Comparison of ENCODE assay signal across 8 cellular contexts in the genomic region with DNA sequence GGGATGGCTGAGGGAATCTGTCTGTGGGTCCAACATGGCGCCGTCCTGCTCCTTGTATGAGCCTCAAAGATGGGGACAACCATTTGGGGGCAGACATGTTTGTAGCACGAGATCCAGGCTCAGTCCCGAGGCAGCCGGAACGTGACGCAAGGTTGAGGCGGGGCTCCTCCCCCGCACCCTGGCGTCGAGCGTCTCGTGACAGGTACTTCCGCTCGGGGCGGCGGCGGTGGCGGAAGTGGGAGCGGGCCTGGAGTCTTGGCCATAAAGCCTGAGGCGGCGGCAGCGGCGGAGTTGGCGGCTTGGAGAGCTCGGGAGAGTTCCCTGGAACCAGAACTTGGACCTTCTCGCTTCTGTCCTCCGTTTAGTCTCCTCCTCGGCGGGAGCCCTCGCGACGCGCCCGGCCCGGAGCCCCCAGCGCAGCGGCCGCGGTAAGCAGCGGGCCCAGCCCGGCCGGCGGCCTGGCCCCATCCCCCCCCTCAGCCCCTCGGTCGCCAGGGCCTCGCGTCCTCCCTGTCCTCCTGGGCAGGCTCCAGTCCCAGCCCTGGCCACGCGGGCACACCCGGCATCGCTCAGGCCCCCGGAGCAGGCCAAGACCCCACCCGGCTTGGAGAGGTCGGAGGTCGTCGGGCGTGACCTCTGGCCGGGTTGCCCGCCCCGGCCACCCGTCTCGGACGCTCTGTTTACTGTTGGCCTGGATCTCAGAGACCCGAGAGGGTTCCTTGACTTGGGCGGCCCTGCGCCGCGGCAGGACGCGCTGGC. TPM values are rescaled to one million over a fixed set of nuclear protein-coding genes. Genes with fewer than 3 reads are reported as not detected.
DNase-seq lines count a peak whose midpoint lies in the region; FAIRE-seq and TF ChIP-seq lines count a peak whose summit lies in the region.

A gene (plus strand): TSS at position 252 of the 759 bp plus-strand sequence. CDS start 69,185 bp downstream, outside the sequence.

- TF ChIP-seq CTCF in HFF-Myc (IDR thresholded peaks at IDR 0.05; ENCODE audit: low read depth, low read length, missing control alignments) (no peak), neutrophil (IDR thresholded peaks at IDR 0.05) (peak; percentile 30)

- peaks cover 48% of the 10 kb centered on the region in 2 experiments for H3K4me1 ChIP-seq in neutrophil (ENCODE audit: control insufficient read depth in 1 of 2, insufficient read depth in 1 of 2, low read depth in 1 of 2, low read length in 1 of 2)

- H3K4me1 Mint-ChIP-seq in activated naive CD4-positive, alpha-beta T cell treated with anti-CD3 and anti-CD28 coated beads for 36 hours (ENCODE audit: low read depth): peaks cover 53% of the 10 kb centered on the region

- no peak for FAIRE-seq in frontal cortex (lab: Jason Lieb, UNC)

- H3K4me3 ChIP-seq in HFF-Myc (replicated peaks; ENCODE audit: low read depth, low read length) (peak within 1 kb of the TSS; percentile 89), neutrophil (ENCODE audit: low read depth in 1 of 2, low read length in 1 of 2) (peak within 1 kb of the TSS; percentile 82 to 95)

- peak within 1 kb of the TSS; percentile 89 for H3K27ac Mint-ChIP-seq in activated naive CD4-positive, alpha-beta T cell treated with anti-CD3 and anti-CD28 coated beads for 36 hours

- H3K27me3 ChIP-seq in neutrophil: no peaks in the 10 kb centered on the region

- DNase-seq in GM03348 (ENCODE audit: low spot score) (peak; percentile 98), HFF-Myc (ENCODE audit: extremely low read depth, low read depth) (peak; percentile 94), NAMALWA (ENCODE audit: low spot score) (peak; percentile 98), SK-N-DZ (ENCODE audit: low spot score) (peak; percentile 97), frontal cortex (ENCODE audit: low spot score in 2 of 2) (peak; percentile 96 to 97), substantia nigra (lab: John Stamatoyannopoulos, UW) (peak; percentile 82 to 99 (median 96))
- DNase-seq in activated naive CD4-positive, alpha-beta T cell treated with anti-CD3 and anti-CD28 coated beads for 36 hours: peak; percentile 99

- H3K27ac ChIP-seq in neutrophil: peak within 1 kb of the TSS; percentile 95
- H3K27ac ChIP-seq in substantia nigra (ENCODE audit: low read depth, low read length, poor library complexity, severe bottlenecking): peak within 1 kb of the TSS; percentile 88

- intact Hi-C loops in activated naive CD4-positive, alpha-beta T cell treated with anti-CD3 and anti-CD28 coated beads for 36 hours (cut with micrococcal nuclease): loop anchor here (1.0 to 5.0 kb wide), 13 partner anchors 28 to 673 kb away; a partner anchor contains a TSS

- H3K27me3 Mint-ChIP-seq in activated naive CD4-positive, alpha-beta T cell treated with anti-CD3 and anti-CD28 coated beads for 36 hours (ENCODE audit: low read depth): no peaks in the 10 kb centered on the region

- H3K9me3 ChIP-seq in neutrophil: no peaks in the 10 kb centered on the region

- CTCF ChIA-PET in activated naive CD4-positive, alpha-beta T cell treated with anti-CD3 and anti-CD28 coated beads for 36 hours (lab: Charles Lee): interaction anchor here (1.0 to 2.4 kb wide), 2 partner anchors 11 to 46 kb away, joined by 3 to 8 read pairs; no protein-coding TSS in a partner anchor

- no peaks in the 10 kb centered on the region for H3K9me3 Mint-ChIP-seq in activated naive CD4-positive, alpha-beta T cell treated with anti-CD3 and anti-CD28 coated beads for 36 hours

- peak within 1 kb of the TSS; percentile 81 for H3K4me3 Mint-ChIP-seq in activated naive CD4-positive, alpha-beta T cell treated with anti-CD3 and anti-CD28 coated beads for 36 hours

- peaks cover 5% of the 10 kb centered on the region for H3K36me3 ChIP-seq in neutrophil

- peaks cover 8% of the 10 kb centered on the region for H3K36me3 Mint-ChIP-seq in activated naive CD4-positive, alpha-beta T cell treated with anti-CD3 and anti-CD28 coated beads for 36 hours (ENCODE audit: low read depth)

RNA-seq across cellular contexts. Expression of the gene that starts here (rescaled TPM):
- 43.4 and 55.2 TPM in 2 replicates for polyA plus RNA-seq in SK-N-DZ (2014; cell fraction: cytosol; rRNA removed)
- polyA plus RNA-seq in SK-N-DZ (2014; cell fraction: nucleus; rRNA removed): 13.4 and 25.4 TPM in 2 replicates
- total RNA-seq in activated naive CD4-positive, alpha-beta T cell treated with anti-CD3 and anti-CD28 coated beads for 36 hours: 100 to 1,000 TPM; 222 to 228 TPM
- total RNA-seq in frontal cortex: 29.8 TPM

Comparison
In these comparisons a context has a peak if more than half of its experiments do, and no peak if none do; other contexts are left out.
1. Peak in every context shown above with its lines: DNase-seq, H3K4me3 ChIP-seq and H3K27ac ChIP-seq.